8 cellular contexts compared by ENCODE assay signal in genomic region chr2:202634556-202635440, GRCh38. TPM values are rescaled to one million over a fixed set of nuclear protein-coding genes. Genes with fewer than 3 reads are reported as not detected.
DNase-seq lines count a peak whose midpoint lies in the region; ATAC-seq lines count a peak whose summit lies in the region.

Gene FAM117B, plus strand, starts transcription at chr2:202634969. Its CDS starts 219 bp downstream, at chr2:202635188.

- peak; percentile 82 for DNase-seq in COLO829 (ENCODE audit: low spot score)
- DNase-seq in HT-29 (ENCODE audit: low spot score): peak; percentile 98
- peak; percentile 98 for DNase-seq in NK-92 treated with Interleukin-12 subunit alpha and Interleukin-12 subunit beta, amount 100 ng/mL, for 24 hours (lab: John Stamatoyannopoulos, UW)
- peak; percentile 98 for DNase-seq in activated CD8-positive, alpha-beta memory T cell treated with anti-CD3 and anti-CD28 coated beads for 24 hours
- DNase-seq in effector CD8-positive, alpha-beta T cell (lab: John Stamatoyannopoulos, UW): peak; percentile 99
- DNase-seq in lung microvascular endothelial cell (ENCODE audit: low read depth in 2 of 2): peak; percentile 95 to 96
- DNase-seq in stimulated activated CD4-positive, alpha-beta T cell treated with anti-CD3 and anti-CD28 coated beads, TNF-alpha, amount 100 ng/mL, for 4 hours (ENCODE audit: low read depth in 3 of 3): peak; percentile 95 to 98 (median 97)

- ATAC-seq in GM21360 (IDR thresholded peaks at IDR 0.05; ENCODE audit: unreplicated experiment): peak; percentile 90

RNA-seq across cellular contexts. Expression of gene FAM117B, which starts in this region (rescaled TPM):
- total RNA-seq in HT-29 (2014; rRNA removed; shearing (Covaris generic)): 6.5 and 9.9 TPM in 2 replicates
- total RNA-seq in lung microvascular endothelial cell: 1.8 and 2.0 TPM in 2 replicates

Comparison
In these comparisons a context has a peak if more than half of its experiments do, and no peak if none do; other contexts are left out.
1. Peak in every context shown above with its lines: DNase-seq and ATAC-seq.